ENCODE assay signal across 35 cellular contexts in genomic region chr11:104306862-104307474, GRCh38.
"Had no signal": no experiment of that assay in that cellular context is flagged by ENCODE, and none has a peak within 500 bp of the region (broad histone marks: within the 10 kb centered on the region; RNA-seq: fewer than 3 reads in every experiment).

No MANE protein-coding gene starts in this region.

- H3K4me1 Mint-ChIP-seq: activated B cell treated with CpG ODN at 0.5 μM for 24 hours; activated CD4-positive, alpha-beta T cell treated with anti-CD3 and anti-CD28 coated beads, Interleukin-2, amount 10 ng/mL, durations not matched to agents 24 days and 14 days; activated naive CD8-positive, alpha-beta T cell treated with anti-CD3 and anti-CD28 coated beads for 36 hours; activated T-helper 17 cell treated with anti-CD3 and anti-CD28 coated beads, Interleukin-2, amount 50 U/mL, for 72 hours; central memory CD8-positive, alpha-beta T cell had no signal

- H3K36me3 Mint-ChIP-seq: activated CD4-positive, alpha-beta memory T cell treated with anti-CD3 and anti-CD28 coated beads for 36 hours; activated naive CD4-positive, alpha-beta T cell treated with anti-CD3 and anti-CD28 coated beads, Interleukin-2, amount 50 U/mL, for 72 hours; activated naive CD8-positive, alpha-beta T cell treated with anti-CD3 and anti-CD28 coated beads for 36 hours; brain had no signal

- H3K4me3 ChIP-seq: adrenal gland, ascending aorta, cardiac muscle cell had no signal

- H3K9me3 Mint-ChIP-seq: activated B cell treated with CpG ODN at 0.5 μM for 24 hours; activated CD4-positive, alpha-beta memory T cell treated with anti-CD3 and anti-CD28 coated beads for 36 hours; activated CD4-positive, alpha-beta T cell treated with anti-CD3 and anti-CD28 coated beads, Interleukin-2, amount 10 ng/mL, durations not matched to agents 24 days and 14 days; activated CD8-positive, alpha-beta T cell treated with anti-CD3 and anti-CD28 coated beads for 36 hours; activated naive CD4-positive, alpha-beta T cell treated with anti-CD3 and anti-CD28 coated beads for 36 hours; activated naive CD4-positive, alpha-beta T cell treated with anti-CD3 and anti-CD28 coated beads, Interleukin-2, amount 50 U/mL, for 72 hours; activated naive CD8-positive, alpha-beta T cell treated with anti-CD3 and anti-CD28 coated beads for 36 hours; activated T-cell treated with anti-CD3 and anti-CD28 coated beads, Interleukin-2, amount 50 U/mL, for 4 hours; activated T-cell treated with anti-CD3 and anti-CD28 coated beads, Interleukin-2, amount 50 U/mL, for 72 hours; activated T-helper 1 cell treated with anti-CD3 and anti-CD28 coated beads, Interleukin-12 subunit alpha, Interleukin-12 subunit beta, Interleukin-2, Interleukin-4 antibody, amounts not matched to agents 30 ng/mL and 10 ng/mL and 1 ng/mL, durations not matched to agents 14 hours and 24 hours and 36 hours; activated T-helper 17 cell treated with anti-CD3 and anti-CD28 coated beads, Interleukin-2, amount 50 U/mL, for 72 hours; brain; central memory CD8-positive, alpha-beta T cell; T-helper 1 cell treated with Interleukin-12 subunit alpha and Interleukin-12 subunit beta and Interleukin-4 antibody, amounts not matched to agents 30 μg/mL and 1 μg/mL, for 36 hours; T-helper 2 cell treated with Interferon-gamma antibody and Interleukin-4, amounts not matched to agents 5 μg/mL and 100 μg/mL, for 36 hours had no signal

- H3K27ac Mint-ChIP-seq: activated B cell treated with CpG ODN at 0.5 μM for 24 hours; activated CD4-positive, alpha-beta memory T cell treated with anti-CD3 and anti-CD28 coated beads for 36 hours; activated CD4-positive, alpha-beta T cell treated with anti-CD3 and anti-CD28 coated beads, Interleukin-2, amount 10 ng/mL, durations not matched to agents 24 days and 14 days; activated CD8-positive, alpha-beta T cell treated with anti-CD3 and anti-CD28 coated beads for 36 hours; activated naive CD4-positive, alpha-beta T cell treated with anti-CD3 and anti-CD28 coated beads for 36 hours; activated naive CD4-positive, alpha-beta T cell treated with anti-CD3 and anti-CD28 coated beads, Interleukin-2, amount 50 U/mL, for 72 hours; activated naive CD8-positive, alpha-beta T cell treated with anti-CD3 and anti-CD28 coated beads for 36 hours; activated T-cell treated with anti-CD3 and anti-CD28 coated beads, Interleukin-2, amount 50 U/mL, for 72 hours; activated T-helper 1 cell treated with anti-CD3 and anti-CD28 coated beads, Interleukin-12 subunit alpha, Interleukin-12 subunit beta, Interleukin-2, Interleukin-4 antibody, amounts not matched to agents 30 ng/mL and 10 ng/mL and 1 ng/mL, durations not matched to agents 14 hours and 24 hours and 36 hours; activated T-helper 17 cell treated with anti-CD3 and anti-CD28 coated beads, Interleukin-2, amount 50 U/mL, for 72 hours; brain; T-helper 1 cell treated with Interleukin-12 subunit alpha and Interleukin-12 subunit beta and Interleukin-4 antibody, amounts not matched to agents 30 μg/mL and 1 μg/mL, for 36 hours; T-helper 2 cell treated with Interferon-gamma antibody and Interleukin-4, amounts not matched to agents 5 μg/mL and 100 μg/mL, for 36 hours had no signal

- DNase-seq: activated B cell treated with CpG ODN at 0.5 μM for 24 hours; activated CD4-positive, alpha-beta memory T cell treated with anti-CD3 and anti-CD28 coated beads for 36 hours; activated CD4-positive, alpha-beta T cell treated with anti-CD3 and anti-CD28 coated beads for 4 hours; activated CD4-positive, alpha-beta T cell treated with anti-CD3 and anti-CD28 coated beads, Interleukin-2, amount 10 ng/mL, durations not matched to agents 24 days and 14 days; activated CD4-positive, alpha-beta T cell treated with anti-CD3 and anti-CD28 coated beads, Interleukin-2, amount 50 U/mL, for 1 hour; activated CD4-positive, alpha-beta T cell treated with anti-CD3 and anti-CD28 coated beads, Interleukin-2, amount 50 U/mL, for 4 hours; activated CD4-positive, CD25-positive, alpha-beta regulatory T cell treated with anti-CD3 and anti-CD28 coated beads, Interleukin-2, amount 50 U/mL, for 72 hours; activated CD8-positive, alpha-beta memory T cell treated with anti-CD3 and anti-CD28 coated beads, Interleukin-2, amount 50 U/mL, for 4 hours; activated CD8-positive, alpha-beta T cell treated with anti-CD3 and anti-CD28 coated beads for 36 hours; activated effector memory CD4-positive, alpha-beta T cell treated with anti-CD3 and anti-CD28 coated beads, Interleukin-2, amount 50 U/mL, for 16 hours; activated gamma-delta T cell treated with Interleukin-2 at 50 U/mL for 16 hours; activated naive CD4-positive, alpha-beta T cell; activated naive CD4-positive, alpha-beta T cell treated with anti-CD3 and anti-CD28 coated beads for 36 hours; activated naive CD8-positive, alpha-beta T cell treated with anti-CD3 and anti-CD28 coated beads for 36 hours; activated T-cell treated with anti-CD3 and anti-CD28 coated beads for 4 hours; activated T-cell treated with anti-CD3 and anti-CD28 coated beads, Interleukin-2, amount 50 U/mL, for 1 hour; activated T-cell treated with anti-CD3 and anti-CD28 coated beads, Interleukin-2, amount 50 U/mL, for 4 hours; activated T-cell treated with anti-CD3 and anti-CD28 coated beads, Interleukin-2, amount 50 U/mL, for 72 hours; adrenal gland; amygdala; anterior cingulate cortex; caudate nucleus; cerebellar nuclear complex; T-helper 2 cell; T-helper 9 cell had no signal

- H3K27ac ChIP-seq: adrenal gland, ascending aorta, cardiac muscle cell, VCaP had no signal

- H3K36me3 ChIP-seq: adrenal gland, ascending aorta, cardiac muscle cell had no signal

- H3K9me3 ChIP-seq: adrenal gland, ascending aorta had no signal

- ATAC-seq: activated CD8-positive, alpha-beta T cell treated with anti-CD3 and anti-CD28 coated beads for 36 hours; activated naive CD4-positive, alpha-beta T cell treated with anti-CD3 and anti-CD28 coated beads, Interleukin-2, amount 50 U/mL, for 72 hours; activated T-cell treated with anti-CD3 and anti-CD28 coated beads, Interleukin-2, amount 50 U/mL, for 4 hours; activated T-cell treated with anti-CD3 and anti-CD28 coated beads, Interleukin-2, amount 50 U/mL, for 72 hours; activated T-helper 17 cell treated with anti-CD3 and anti-CD28 coated beads, Interleukin-2, amount 50 U/mL, for 72 hours had no signal

- H3K4me1 ChIP-seq: adrenal gland, ascending aorta had no signal

- H3K27me3 Mint-ChIP-seq: activated CD4-positive, alpha-beta memory T cell treated with anti-CD3 and anti-CD28 coated beads for 36 hours; activated CD4-positive, alpha-beta T cell treated with anti-CD3 and anti-CD28 coated beads, Interleukin-2, amount 10 ng/mL, durations not matched to agents 24 days and 14 days; activated CD8-positive, alpha-beta T cell treated with anti-CD3 and anti-CD28 coated beads for 36 hours; activated naive CD8-positive, alpha-beta T cell treated with anti-CD3 and anti-CD28 coated beads for 36 hours; brain; central memory CD8-positive, alpha-beta T cell had no signal

- H3K4me3 Mint-ChIP-seq: activated B cell treated with CpG ODN at 0.5 μM for 24 hours; activated CD4-positive, alpha-beta memory T cell treated with anti-CD3 and anti-CD28 coated beads for 36 hours; activated CD4-positive, alpha-beta T cell treated with anti-CD3 and anti-CD28 coated beads, Interleukin-2, amount 10 ng/mL, durations not matched to agents 24 days and 14 days; activated CD8-positive, alpha-beta T cell treated with anti-CD3 and anti-CD28 coated beads for 36 hours; activated naive CD4-positive, alpha-beta T cell treated with anti-CD3 and anti-CD28 coated beads for 36 hours; activated naive CD8-positive, alpha-beta T cell treated with anti-CD3 and anti-CD28 coated beads for 36 hours; activated T-cell treated with anti-CD3 and anti-CD28 coated beads, Interleukin-2, amount 50 U/mL, for 4 hours; activated T-cell treated with anti-CD3 and anti-CD28 coated beads, Interleukin-2, amount 50 U/mL, for 72 hours; activated T-helper 1 cell treated with anti-CD3 and anti-CD28 coated beads, Interleukin-12 subunit alpha, Interleukin-12 subunit beta, Interleukin-2, Interleukin-4 antibody, amounts not matched to agents 30 ng/mL and 10 ng/mL and 1 ng/mL, durations not matched to agents 14 hours and 24 hours and 36 hours; activated T-helper 17 cell treated with anti-CD3 and anti-CD28 coated beads, Interleukin-2, amount 50 U/mL, for 72 hours; brain; central memory CD8-positive, alpha-beta T cell; T-helper 1 cell treated with Interleukin-12 subunit alpha and Interleukin-12 subunit beta and Interleukin-4 antibody, amounts not matched to agents 30 μg/mL and 1 μg/mL, for 36 hours; T-helper 2 cell treated with Interferon-gamma antibody and Interleukin-4, amounts not matched to agents 5 μg/mL and 100 μg/mL, for 36 hours had no signal

- H3K27me3 ChIP-seq: adrenal gland, ascending aorta, cardiac muscle cell had no signal
